ENCODE assay signal across 21 cellular contexts in the genomic region with DNA sequence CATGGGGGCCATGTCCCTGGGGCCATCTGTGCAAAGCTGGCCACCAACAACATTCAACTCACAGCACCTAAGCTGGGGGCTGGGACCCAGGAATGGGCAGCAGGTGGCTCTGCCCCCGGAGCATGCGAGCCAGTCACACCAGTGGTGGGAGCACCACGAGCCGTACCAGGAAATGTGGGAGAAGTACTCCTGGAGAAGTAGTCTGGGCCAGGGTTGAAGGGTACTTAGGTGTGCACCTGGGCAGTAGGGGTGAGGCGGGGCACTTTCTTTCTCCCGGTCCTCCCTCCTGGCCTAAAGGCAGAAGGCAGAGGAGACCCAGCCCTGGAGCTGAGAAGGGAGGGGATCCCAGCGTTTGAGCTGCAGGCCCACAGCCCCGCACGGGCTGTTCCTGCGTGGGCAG.
"Had no signal": no experiment of that assay in that cellular context is flagged by ENCODE, and none has a peak within 500 bp of the region (broad histone marks: within the 10 kb centered on the region; RNA-seq: fewer than 3 reads in every experiment).

No MANE protein-coding gene starts in this region.

- ATAC-seq: activated naive CD8-positive, alpha-beta T cell treated with anti-CD3 and anti-CD28 coated beads, Interleukin-2, amount 50 U/mL, for 24 hours; body of pancreas; foreskin keratinocyte; mucosa of descending colon; stimulated activated naive CD8-positive, alpha-beta T cell treated with anti-CD3 and anti-CD28 coated beads, Interleukin-15, Interleukin-2, amounts not matched to agents 100 U/mL and 50 U/mL, for 24 hours; WTC11 had no signal

- H3K4me1 ChIP-seq: body of pancreas had no signal

- H3K27me3 ChIP-seq: body of pancreas, cardiac muscle cell, foreskin keratinocyte, hepatocyte, tibial artery had no signal

- H3K36me3 ChIP-seq: cardiac muscle cell, tibial artery had no signal

- H3K4me2 ChIP-seq: hepatocyte had no signal

- H3K9me3 ChIP-seq: body of pancreas, mucosa of descending colon, tibial artery had no signal

- H3K4me3 ChIP-seq: body of pancreas, cardiac muscle cell, hepatocyte, mucosa of descending colon, tibial artery had no signal

- H2AFZ ChIP-seq: hepatocyte had no signal

- DNase-seq: activated CD4-positive, alpha-beta T cell treated with anti-CD3 and anti-CD28 coated beads, Interleukin-2, amount 50 U/mL, for 4 hours; activated CD8-positive, alpha-beta memory T cell treated with anti-CD3 and anti-CD28 coated beads for 24 hours; activated CD8-positive, alpha-beta memory T cell treated with anti-CD3 and anti-CD28 coated beads, Interleukin-2, amount 50 U/mL, for 4 hours; activated naive CD4-positive, alpha-beta T cell treated with anti-CD3 and anti-CD28 coated beads, Interleukin-2, amount 50 U/mL, for 16 hours; activated naive CD8-positive, alpha-beta T cell treated with anti-CD3 and anti-CD28 coated beads, Interleukin-2, amount 50 U/mL, for 24 hours; activated T-cell treated with anti-CD3 and anti-CD28 coated beads, Interleukin-2, amount 50 U/mL, for 24 hours; anterior cingulate cortex; body of pancreas; dermis blood vessel endothelial cell; effector CD8-positive, alpha-beta T cell; foreskin keratinocyte; mesendoderm; stimulated activated CD4-positive, alpha-beta T cell treated with anti-CD3 and anti-CD28 coated beads, Interleukin-4, amount 100 ng/mL, for 24 hours; stimulated activated naive CD8-positive, alpha-beta T cell treated with anti-CD3 and anti-CD28 coated beads, Interleukin-15, Interleukin-2, amounts not matched to agents 100 U/mL and 50 U/mL, for 24 hours; T-helper 1 cell; T-helper 9 cell had no signal

- H3K27ac ChIP-seq: body of pancreas, cardiac muscle cell, foreskin keratinocyte, hepatocyte, tibial artery had no signal
